ENCODE assay signal across 1 cellular context in genomic region chr1:161201828-161202712, GRCh38.
TF ChIP-seq lines count a peak whose summit lies in the region.

Gene NDUFS2 (plus strand): TSS chr1:161202367. CDS start chr1:161202386, 19 bp downstream.

TF ChIP-seq in liver, 16 proteins besides CTCF, POLR2A, EP300 and RAD21 (continued from another document):
- TF ChIP-seq, protein P1, sequence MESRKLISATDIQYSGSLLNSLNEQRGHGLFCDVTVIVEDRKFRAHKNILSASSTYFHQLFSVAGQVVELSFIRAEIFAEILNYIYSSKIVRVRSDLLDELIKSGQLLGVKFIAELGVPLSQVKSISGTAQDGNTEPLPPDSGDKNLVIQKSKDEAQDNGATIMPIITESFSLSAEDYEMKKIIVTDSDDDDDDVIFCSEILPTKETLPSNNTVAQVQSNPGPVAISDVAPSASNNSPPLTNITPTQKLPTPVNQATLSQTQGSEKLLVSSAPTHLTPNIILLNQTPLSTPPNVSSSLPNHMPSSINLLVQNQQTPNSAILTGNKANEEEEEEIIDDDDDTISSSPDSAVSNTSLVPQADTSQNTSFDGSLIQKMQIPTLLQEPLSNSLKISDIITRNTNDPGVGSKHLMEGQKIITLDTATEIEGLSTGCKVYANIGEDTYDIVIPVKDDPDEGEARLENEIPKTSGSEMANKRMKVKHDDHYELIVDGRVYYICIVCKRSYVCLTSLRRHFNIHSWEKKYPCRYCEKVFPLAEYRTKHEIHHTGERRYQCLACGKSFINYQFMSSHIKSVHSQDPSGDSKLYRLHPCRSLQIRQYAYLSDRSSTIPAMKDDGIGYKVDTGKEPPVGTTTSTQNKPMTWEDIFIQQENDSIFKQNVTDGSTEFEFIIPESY (IDR thresholded peaks at IDR 0.05): peak; percentile 45
- TF ChIP-seq SP1 (IDR thresholded peaks at IDR 0.05) (peak; percentile 65), TAF1 (conservative IDR thresholded peaks at IDR 0.05) (peak; percentile 86), JUND (IDR thresholded peaks at IDR 0.05) (peak in 1 of 2 donors; percentile 27), NR2F2 (IDR thresholded peaks at IDR 0.05) (peak; percentile 51)
